ENCODE assay signal across 8 cellular contexts in the genomic region with DNA sequence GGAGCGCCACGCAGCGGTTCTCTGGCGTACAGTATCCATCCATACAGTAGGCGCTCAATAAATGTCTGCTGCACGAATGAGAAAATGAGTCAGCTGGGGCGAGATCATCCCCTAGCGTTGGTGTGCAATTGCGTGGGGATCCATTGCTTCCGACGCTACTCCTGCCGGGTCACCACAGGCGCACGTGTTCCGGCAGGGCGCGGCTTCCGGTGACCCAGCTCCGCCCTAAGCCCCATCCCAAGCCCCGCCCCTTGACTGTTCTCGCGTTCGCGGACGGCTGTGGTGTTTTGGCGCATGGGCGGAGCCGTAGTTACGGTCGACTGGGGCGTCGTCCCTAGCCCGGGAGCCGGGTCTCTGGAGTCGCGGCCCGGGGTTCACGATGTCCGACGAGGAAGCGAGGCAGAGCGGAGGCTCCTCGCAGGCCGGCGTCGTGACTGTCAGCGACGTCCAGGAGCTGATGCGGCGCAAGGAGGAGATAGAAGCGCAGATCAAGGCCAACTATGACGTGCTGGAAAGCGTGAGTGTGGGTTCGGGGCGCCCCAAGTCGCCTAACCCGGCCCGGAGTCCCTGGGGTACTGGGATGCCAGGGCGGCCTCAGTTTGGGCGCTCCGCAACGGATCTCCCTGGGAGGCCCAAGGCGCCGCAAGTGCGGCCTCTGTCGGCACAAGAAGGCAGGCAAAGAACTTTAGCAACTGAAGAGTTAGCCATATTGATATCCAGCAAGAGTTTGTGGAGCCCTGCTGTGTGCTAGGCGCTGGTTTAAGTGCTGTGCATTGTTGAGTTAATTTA. TPM values are rescaled to one million over a fixed set of nuclear protein-coding genes. Genes with fewer than 3 reads are reported as not detected.
A peak's percentile ranks its signal among the peaks of the same experiment; 100 is the strongest.
DNase-seq lines count a peak whose midpoint lies in the region; ATAC-seq and TF ChIP-seq lines count a peak whose summit lies in the region.

A gene with protein sequence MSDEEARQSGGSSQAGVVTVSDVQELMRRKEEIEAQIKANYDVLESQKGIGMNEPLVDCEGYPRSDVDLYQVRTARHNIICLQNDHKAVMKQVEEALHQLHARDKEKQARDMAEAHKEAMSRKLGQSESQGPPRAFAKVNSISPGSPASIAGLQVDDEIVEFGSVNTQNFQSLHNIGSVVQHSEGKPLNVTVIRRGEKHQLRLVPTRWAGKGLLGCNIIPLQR (plus strand): TSS at position 313 of the 789 bp plus-strand sequence. CDS start 67 bp downstream, at position 380.

- no peaks in the 10 kb centered on the region for H3K9me3 Mint-ChIP-seq in activated T-cell treated with anti-CD3 and anti-CD28 coated beads, Interleukin-2, amount 50 U/mL, for 24 hours

- ATAC-seq in GM21723 (IDR thresholded peaks at IDR 0.05; ENCODE audit: unreplicated experiment): peak; percentile 84

- H3K4me1 ChIP-seq in mucosa of stomach (ENCODE audit: control insufficient read depth, insufficient read depth, low read length): peaks cover 19% of the 10 kb centered on the region

- H3K4me3 ChIP-seq in mucosa of stomach (ENCODE audit: low read length): peak within 1 kb of the TSS; percentile 65

- H3K36me3 ChIP-seq in mucosa of stomach (ENCODE audit: control insufficient read depth, insufficient read depth, low read length): no peaks in the 10 kb centered on the region

- H3K4me1 Mint-ChIP-seq in activated T-cell treated with anti-CD3 and anti-CD28 coated beads, Interleukin-2, amount 50 U/mL, for 24 hours (ENCODE audit: low read depth): peaks cover 39% of the 10 kb centered on the region

- peak within 1 kb of the TSS; percentile 96 for H3K4me3 Mint-ChIP-seq in activated T-cell treated with anti-CD3 and anti-CD28 coated beads, Interleukin-2, amount 50 U/mL, for 24 hours

- H3K27ac Mint-ChIP-seq in activated T-cell treated with anti-CD3 and anti-CD28 coated beads, Interleukin-2, amount 50 U/mL, for 24 hours: peak within 1 kb of the TSS; percentile 99

- no peaks in the 10 kb centered on the region for H3K9me3 ChIP-seq in mucosa of stomach (ENCODE audit: control insufficient read depth, low read length)

- DNase-seq in DMS79 treated with DMSO at 0.1 percent for 48 hours (lab: John Stamatoyannopoulos, UW): peak; percentile 93
- peak; percentile 94 for DNase-seq in KG1 (lab: John Stamatoyannopoulos, UW)
- peak; percentile 99 for DNase-seq in activated T-cell treated with anti-CD3 and anti-CD28 coated beads, Interleukin-2, amount 50 U/mL, for 24 hours
- peak; percentile 99 for DNase-seq in erythroblast (lab: John Stamatoyannopoulos, UW)
- peak; percentile 96 to 98 for DNase-seq in stimulated activated CD8-positive, alpha-beta memory T cell treated with anti-CD3 and anti-CD28 coated beads, Interleukin-7, amount 100 ng/mL, for 1 hour (ENCODE audit: low read depth in 2 of 2)

- peak; percentile 95 for TF ChIP-seq POLR2A in erythroblast (IDR thresholded peaks at IDR 0.05; ENCODE audit: low read length)

- no peaks in the 10 kb centered on the region for H3K27me3 ChIP-seq in mucosa of stomach (ENCODE audit: control insufficient read depth, insufficient read depth, low read length)

- H3K36me3 Mint-ChIP-seq in activated T-cell treated with anti-CD3 and anti-CD28 coated beads, Interleukin-2, amount 50 U/mL, for 24 hours (ENCODE audit: low read depth): peaks cover 34% of the 10 kb centered on the region

- H3K27me3 Mint-ChIP-seq in activated T-cell treated with anti-CD3 and anti-CD28 coated beads, Interleukin-2, amount 50 U/mL, for 24 hours: no peaks in the 10 kb centered on the region

- H3K9ac ChIP-seq in mucosa of stomach (ENCODE audit: low read length): peak within 1 kb of the TSS; percentile 84

TF ChIP-seq in PFSK-1, 5 proteins besides CTCF, POLR2A, EP300 and RAD21:
- TF ChIP-seq, protein P1, sequence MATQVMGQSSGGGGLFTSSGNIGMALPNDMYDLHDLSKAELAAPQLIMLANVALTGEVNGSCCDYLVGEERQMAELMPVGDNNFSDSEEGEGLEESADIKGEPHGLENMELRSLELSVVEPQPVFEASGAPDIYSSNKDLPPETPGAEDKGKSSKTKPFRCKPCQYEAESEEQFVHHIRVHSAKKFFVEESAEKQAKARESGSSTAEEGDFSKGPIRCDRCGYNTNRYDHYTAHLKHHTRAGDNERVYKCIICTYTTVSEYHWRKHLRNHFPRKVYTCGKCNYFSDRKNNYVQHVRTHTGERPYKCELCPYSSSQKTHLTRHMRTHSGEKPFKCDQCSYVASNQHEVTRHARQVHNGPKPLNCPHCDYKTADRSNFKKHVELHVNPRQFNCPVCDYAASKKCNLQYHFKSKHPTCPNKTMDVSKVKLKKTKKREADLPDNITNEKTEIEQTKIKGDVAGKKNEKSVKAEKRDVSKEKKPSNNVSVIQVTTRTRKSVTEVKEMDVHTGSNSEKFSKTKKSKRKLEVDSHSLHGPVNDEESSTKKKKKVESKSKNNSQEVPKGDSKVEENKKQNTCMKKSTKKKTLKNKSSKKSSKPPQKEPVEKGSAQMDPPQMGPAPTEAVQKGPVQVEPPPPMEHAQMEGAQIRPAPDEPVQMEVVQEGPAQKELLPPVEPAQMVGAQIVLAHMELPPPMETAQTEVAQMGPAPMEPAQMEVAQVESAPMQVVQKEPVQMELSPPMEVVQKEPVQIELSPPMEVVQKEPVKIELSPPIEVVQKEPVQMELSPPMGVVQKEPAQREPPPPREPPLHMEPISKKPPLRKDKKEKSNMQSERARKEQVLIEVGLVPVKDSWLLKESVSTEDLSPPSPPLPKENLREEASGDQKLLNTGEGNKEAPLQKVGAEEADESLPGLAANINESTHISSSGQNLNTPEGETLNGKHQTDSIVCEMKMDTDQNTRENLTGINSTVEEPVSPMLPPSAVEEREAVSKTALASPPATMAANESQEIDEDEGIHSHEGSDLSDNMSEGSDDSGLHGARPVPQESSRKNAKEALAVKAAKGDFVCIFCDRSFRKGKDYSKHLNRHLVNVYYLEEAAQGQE (IDR thresholded peaks at IDR 0.05; ENCODE audit: insufficient read depth in 1 of 2, low read depth in 2 of 2, low read length in 2 of 2): peak; percentile 28 to 70; a peak in 2 of 4 replicates
- peak; percentile 93 for TF ChIP-seq FOXP2 (optimal IDR thresholded peaks at IDR 0.05; ENCODE audit: borderline replicate concordance, extremely low read depth, extremely low read length, insufficient read depth)
- TF ChIP-seq POLR2AphosphoS5 (IDR thresholded peaks at IDR 0.05; ENCODE audit: low read depth, low read length): peak; percentile 82
- peak; percentile 74; the same call in 1 of the 2 replicates for TF ChIP-seq SIN3A (IDR thresholded peaks at IDR 0.05; ENCODE audit: borderline replicate concordance, insufficient read depth, low read length)
- TF ChIP-seq TAF1 (IDR thresholded peaks at IDR 0.05; ENCODE audit: borderline replicate concordance, insufficient read depth, low read length): peak; percentile 82; the same call in 1 of the 2 replicates

RNA-seq across cellular contexts. Expression of the gene that starts here (rescaled TPM):
- polyA plus RNA-seq in PFSK-1 (2012; ENCODE audit: insufficient read length, low read depth): 117 TPM

Comparison
In these comparisons a context has a peak if more than half of its experiments do, and no peak if none do; other contexts are left out.
1. Peak in every context shown above with its lines: DNase-seq, ATAC-seq and H3K4me3 ChIP-seq.